2 cellular contexts compared by ENCODE assay signal in genomic region chr1:228391411-228392020, GRCh38.
TF ChIP-seq lines count a peak whose summit lies in the region.

No MANE protein-coding gene starts in this region.

TF ChIP-seq in A549, 52 proteins besides CTCF, POLR2A, EP300 and RAD21:
- TF ChIP-seq USF2 (IDR thresholded peaks at IDR 0.05) (no peak), ESRRA (IDR thresholded peaks at IDR 0.05; ENCODE audit: borderline replicate concordance, low read length) (no peak), MAFK (IDR thresholded peaks at IDR 0.05; ENCODE audit: partially characterized antibody) (no peak), CHD4 (IDR thresholded peaks at IDR 0.05; ENCODE audit: borderline replicate concordance) (no peak), RNF2 (IDR thresholded peaks at IDR 0.05; ENCODE audit: borderline replicate concordance, low read depth) (no peak), HDAC2 (IDR thresholded peaks at IDR 0.05) (no peak), RARB (CRISPR knock-in tag; IDR thresholded peaks at IDR 0.05) (no peak), FOSL2 (IDR thresholded peaks at IDR 0.05) (no peak), FOSL2 (CRISPR knock-in tag; IDR thresholded peaks at IDR 0.05) (no peak), PBX3 (IDR thresholded peaks at IDR 0.05) (no peak), EHMT2 (IDR thresholded peaks at IDR 0.05; ENCODE audit: low read depth) (no peak), POLR2AphosphoS2 (conservative IDR thresholded peaks at IDR 0.05; ENCODE audit: low read length) (no peak), NPAS2 (CRISPR knock-in tag; IDR thresholded peaks at IDR 0.05; ENCODE audit: borderline replicate concordance) (no peak), GATA3 (IDR thresholded peaks at IDR 0.05; ENCODE audit: borderline replicate concordance) (no peak), MAZ (IDR thresholded peaks at IDR 0.05; ENCODE audit: borderline replicate concordance, low read depth, low read length) (no peak), KDM5A (IDR thresholded peaks at IDR 0.05) (no peak), CHD2 (IDR thresholded peaks at IDR 0.05; ENCODE audit: low read length, partially characterized antibody) (no peak), ZNF302 (CRISPR knock-in tag; IDR thresholded peaks at IDR 0.05) (no peak)
- TF ChIP-seq, protein P1, sequence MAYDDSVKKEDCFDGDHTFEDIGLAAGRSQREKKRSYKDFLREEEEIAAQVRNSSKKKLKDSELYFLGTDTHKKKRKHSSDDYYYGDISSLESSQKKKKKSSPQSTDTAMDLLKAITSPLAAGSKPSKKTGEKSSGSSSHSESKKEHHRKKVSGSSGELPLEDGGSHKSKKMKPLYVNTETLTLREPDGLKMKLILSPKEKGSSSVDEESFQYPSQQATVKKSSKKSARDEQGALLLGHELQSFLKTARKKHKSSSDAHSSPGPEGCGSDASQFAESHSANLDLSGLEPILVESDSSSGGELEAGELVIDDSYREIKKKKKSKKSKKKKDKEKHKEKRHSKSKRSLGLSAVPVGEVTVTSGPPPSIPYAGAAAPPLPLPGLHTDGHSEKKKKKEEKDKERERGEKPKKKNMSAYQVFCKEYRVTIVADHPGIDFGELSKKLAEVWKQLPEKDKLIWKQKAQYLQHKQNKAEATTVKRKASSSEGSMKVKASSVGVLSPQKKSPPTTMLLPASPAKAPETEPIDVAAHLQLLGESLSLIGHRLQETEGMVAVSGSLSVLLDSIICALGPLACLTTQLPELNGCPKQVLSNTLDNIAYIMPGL (CRISPR knock-in tag; IDR thresholded peaks at IDR 0.05; ENCODE audit: borderline replicate concordance), result no peak
- TF ChIP-seq, protein P2, sequence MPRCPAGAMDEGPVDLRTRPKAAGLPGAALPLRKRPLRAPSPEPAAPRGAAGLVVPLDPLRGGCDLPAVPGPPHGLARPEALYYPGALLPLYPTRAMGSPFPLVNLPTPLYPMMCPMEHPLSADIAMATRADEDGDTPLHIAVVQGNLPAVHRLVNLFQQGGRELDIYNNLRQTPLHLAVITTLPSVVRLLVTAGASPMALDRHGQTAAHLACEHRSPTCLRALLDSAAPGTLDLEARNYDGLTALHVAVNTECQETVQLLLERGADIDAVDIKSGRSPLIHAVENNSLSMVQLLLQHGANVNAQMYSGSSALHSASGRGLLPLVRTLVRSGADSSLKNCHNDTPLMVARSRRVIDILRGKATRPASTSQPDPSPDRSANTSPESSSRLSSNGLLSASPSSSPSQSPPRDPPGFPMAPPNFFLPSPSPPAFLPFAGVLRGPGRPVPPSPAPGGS (IDR thresholded peaks at IDR 0.05), result no peak

TF ChIP-seq in K562, 482 proteins besides CTCF, POLR2A, EP300 and RAD21 (continues in another document):
- TF ChIP-seq POLR2G (IDR thresholded peaks at IDR 0.05; ENCODE audit: low read depth, low read length), result peak; percentile 81
- no peak for TF ChIP-seq MTF1 (CRISPR knock-in tag; IDR thresholded peaks at IDR 0.05; ENCODE audit: borderline replicate concordance)
- TF ChIP-seq, protein P3, sequence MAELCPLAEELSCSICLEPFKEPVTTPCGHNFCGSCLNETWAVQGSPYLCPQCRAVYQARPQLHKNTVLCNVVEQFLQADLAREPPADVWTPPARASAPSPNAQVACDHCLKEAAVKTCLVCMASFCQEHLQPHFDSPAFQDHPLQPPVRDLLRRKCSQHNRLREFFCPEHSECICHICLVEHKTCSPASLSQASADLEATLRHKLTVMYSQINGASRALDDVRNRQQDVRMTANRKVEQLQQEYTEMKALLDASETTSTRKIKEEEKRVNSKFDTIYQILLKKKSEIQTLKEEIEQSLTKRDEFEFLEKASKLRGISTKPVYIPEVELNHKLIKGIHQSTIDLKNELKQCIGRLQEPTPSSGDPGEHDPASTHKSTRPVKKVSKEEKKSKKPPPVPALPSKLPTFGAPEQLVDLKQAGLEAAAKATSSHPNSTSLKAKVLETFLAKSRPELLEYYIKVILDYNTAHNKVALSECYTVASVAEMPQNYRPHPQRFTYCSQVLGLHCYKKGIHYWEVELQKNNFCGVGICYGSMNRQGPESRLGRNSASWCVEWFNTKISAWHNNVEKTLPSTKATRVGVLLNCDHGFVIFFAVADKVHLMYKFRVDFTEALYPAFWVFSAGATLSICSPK (IDR thresholded peaks at IDR 0.05; ENCODE audit: borderline replicate concordance), result no peak
- TF ChIP-seq MYNN (IDR thresholded peaks at IDR 0.05), result 0 out of 2 replicates have a peak, but pooled peaks have one; percentile 9
- TF ChIP-seq MYNN (CRISPR knock-in tag; IDR thresholded peaks at IDR 0.05), result no peak
- no peak for TF ChIP-seq EHMT2 (IDR thresholded peaks at IDR 0.05)
- TF ChIP-seq TEAD1 (CRISPR knock-in tag; IDR thresholded peaks at IDR 0.05), result no peak
- no peak for TF ChIP-seq E2F3 (CRISPR knock-in tag; IDR thresholded peaks at IDR 0.05)
- no peak for TF ChIP-seq ZNF707 (CRISPR knock-in tag; conservative IDR thresholded peaks at IDR 0.05)
- peak; percentile 86 for TF ChIP-seq PCBP1 (IDR thresholded peaks at IDR 0.05; ENCODE audit: low read depth, low read length, poor library complexity, severe bottlenecking)
- TF ChIP-seq, protein P4, sequence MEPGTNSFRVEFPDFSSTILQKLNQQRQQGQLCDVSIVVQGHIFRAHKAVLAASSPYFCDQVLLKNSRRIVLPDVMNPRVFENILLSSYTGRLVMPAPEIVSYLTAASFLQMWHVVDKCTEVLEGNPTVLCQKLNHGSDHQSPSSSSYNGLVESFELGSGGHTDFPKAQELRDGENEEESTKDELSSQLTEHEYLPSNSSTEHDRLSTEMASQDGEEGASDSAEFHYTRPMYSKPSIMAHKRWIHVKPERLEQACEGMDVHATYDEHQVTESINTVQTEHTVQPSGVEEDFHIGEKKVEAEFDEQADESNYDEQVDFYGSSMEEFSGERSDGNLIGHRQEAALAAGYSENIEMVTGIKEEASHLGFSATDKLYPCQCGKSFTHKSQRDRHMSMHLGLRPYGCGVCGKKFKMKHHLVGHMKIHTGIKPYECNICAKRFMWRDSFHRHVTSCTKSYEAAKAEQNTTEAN (CRISPR knock-in tag; IDR thresholded peaks at IDR 0.05), result no peak
- no peak for TF ChIP-seq ZFP1 (CRISPR knock-in tag; IDR thresholded peaks at IDR 0.05)
- no peak for TF ChIP-seq ZNF282 (CRISPR knock-in tag; IDR thresholded peaks at IDR 0.05)
- peak; percentile 29; the same call in 1 of the 2 replicates for TF ChIP-seq SUPT5H (IDR thresholded peaks at IDR 0.05)
- no peak for TF ChIP-seq ZC3H11A (IDR thresholded peaks at IDR 0.05; ENCODE audit: low read depth, low read length)
- TF ChIP-seq, protein P5, sequence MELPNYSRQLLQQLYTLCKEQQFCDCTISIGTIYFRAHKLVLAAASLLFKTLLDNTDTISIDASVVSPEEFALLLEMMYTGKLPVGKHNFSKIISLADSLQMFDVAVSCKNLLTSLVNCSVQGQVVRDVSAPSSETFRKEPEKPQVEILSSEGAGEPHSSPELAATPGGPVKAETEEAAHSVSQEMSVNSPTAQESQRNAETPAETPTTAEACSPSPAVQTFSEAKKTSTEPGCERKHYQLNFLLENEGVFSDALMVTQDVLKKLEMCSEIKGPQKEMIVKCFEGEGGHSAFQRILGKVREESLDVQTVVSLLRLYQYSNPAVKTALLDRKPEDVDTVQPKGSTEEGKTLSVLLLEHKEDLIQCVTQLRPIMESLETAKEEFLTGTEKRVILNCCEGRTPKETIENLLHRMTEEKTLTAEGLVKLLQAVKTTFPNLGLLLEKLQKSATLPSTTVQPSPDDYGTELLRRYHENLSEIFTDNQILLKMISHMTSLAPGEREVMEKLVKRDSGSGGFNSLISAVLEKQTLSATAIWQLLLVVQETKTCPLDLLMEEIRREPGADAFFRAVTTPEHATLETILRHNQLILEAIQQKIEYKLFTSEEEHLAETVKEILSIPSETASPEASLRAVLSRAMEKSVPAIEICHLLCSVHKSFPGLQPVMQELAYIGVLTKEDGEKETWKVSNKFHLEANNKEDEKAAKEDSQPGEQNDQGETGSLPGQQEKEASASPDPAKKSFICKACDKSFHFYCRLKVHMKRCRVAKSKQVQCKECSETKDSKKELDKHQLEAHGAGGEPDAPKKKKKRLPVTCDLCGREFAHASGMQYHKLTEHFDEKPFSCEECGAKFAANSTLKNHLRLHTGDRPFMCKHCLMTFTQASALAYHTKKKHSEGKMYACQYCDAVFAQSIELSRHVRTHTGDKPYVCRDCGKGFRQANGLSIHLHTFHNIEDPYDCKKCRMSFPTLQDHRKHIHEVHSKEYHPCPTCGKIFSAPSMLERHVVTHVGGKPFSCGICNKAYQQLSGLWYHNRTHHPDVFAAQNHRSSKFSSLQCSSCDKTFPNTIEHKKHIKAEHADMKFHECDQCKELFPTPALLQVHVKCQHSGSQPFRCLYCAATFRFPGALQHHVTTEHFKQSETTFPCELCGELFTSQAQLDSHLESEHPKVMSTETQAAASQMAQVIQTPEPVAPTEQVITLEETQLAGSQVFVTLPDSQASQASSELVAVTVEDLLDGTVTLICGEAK (IDR thresholded peaks at IDR 0.05), result no peak
- TF ChIP-seq, protein P5 (CRISPR knock-in tag; IDR thresholded peaks at IDR 0.05), result no peak
- peak; percentile 75 for TF ChIP-seq RBM22 (IDR thresholded peaks at IDR 0.05; ENCODE audit: low read depth, low read length, poor library complexity, severe bottlenecking)
- peak in 1 of 3 experiments; percentile 3 for TF ChIP-seq YY1 (IDR thresholded peaks at IDR 0.05; ENCODE audit: borderline replicate concordance in 1 of 3, control insufficient read depth in 1 of 3, extremely low read depth in 1 of 3, insufficient read depth in 3 of 3, insufficient read length in 1 of 3, insufficient replicate concordance in 2 of 3, low read depth in 1 of 3, low read length in 2 of 3)
- no peak for TF ChIP-seq ZNF561 (CRISPR knock-in tag; conservative IDR thresholded peaks at IDR 0.05)
- TF ChIP-seq HDAC3 (IDR thresholded peaks at IDR 0.05; ENCODE audit: borderline replicate concordance, partially characterized antibody), result no peak
- TF ChIP-seq HNRNPUL1 (IDR thresholded peaks at IDR 0.05; ENCODE audit: low read length), result no peak
- no peak for TF ChIP-seq ZC3H4 (CRISPR knock-in tag; IDR thresholded peaks at IDR 0.05; ENCODE audit: borderline replicate concordance)
- no peak for TF ChIP-seq CREB3 (tag; conservative IDR thresholded peaks at IDR 0.05; ENCODE audit: low read depth)
- no peak for TF ChIP-seq ZNF77 (CRISPR knock-in tag; IDR thresholded peaks at IDR 0.05)
- TF ChIP-seq POLR2AphosphoS2 (IDR thresholded peaks at IDR 0.05; ENCODE audit: low read length), result 0 out of 2 replicates have a peak, but pooled peaks have one; percentile 65
- no peak for TF ChIP-seq ZNF592 (IDR thresholded peaks at IDR 0.05)
- no peak for TF ChIP-seq NFE2 (IDR thresholded peaks at IDR 0.05; ENCODE audit: low read depth)
- TF ChIP-seq, protein P6, sequence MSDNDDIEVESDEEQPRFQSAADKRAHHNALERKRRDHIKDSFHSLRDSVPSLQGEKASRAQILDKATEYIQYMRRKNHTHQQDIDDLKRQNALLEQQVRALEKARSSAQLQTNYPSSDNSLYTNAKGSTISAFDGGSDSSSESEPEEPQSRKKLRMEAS (CRISPR knock-in tag; IDR thresholded peaks at IDR 0.05), result 0 out of 2 replicates have a peak, but pooled peaks have one; percentile 43
